9 cellular contexts compared by ENCODE assay signal in the genomic region with DNA sequence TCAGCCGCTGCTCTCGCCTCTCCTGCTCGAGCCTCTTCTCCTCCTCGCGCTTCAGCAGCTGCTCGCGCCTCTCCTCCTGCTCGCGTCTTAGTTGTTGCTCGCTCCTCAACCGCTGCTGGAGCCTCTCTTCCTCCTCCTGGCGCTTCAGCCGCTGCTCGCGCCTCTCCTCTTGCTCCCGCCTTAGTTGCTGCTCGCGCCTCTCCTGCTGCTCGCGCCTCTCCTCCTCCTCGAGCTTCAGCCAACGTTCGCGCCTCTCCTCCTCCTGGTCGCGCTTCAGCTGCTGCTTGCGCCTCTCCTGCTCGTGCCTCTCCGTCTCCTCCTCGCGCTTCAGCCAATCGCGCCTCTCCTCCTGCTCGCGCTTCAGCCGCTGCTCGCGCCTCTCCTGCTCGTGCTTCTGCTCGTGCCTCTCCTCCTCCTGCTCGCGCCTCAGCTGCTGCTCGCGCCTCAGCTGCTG. TPM values are rescaled to one million over a fixed set of nuclear protein-coding genes. Genes with fewer than 3 reads are reported as not detected.
DNase-seq lines count a peak whose midpoint lies in the region; ATAC-seq and TF ChIP-seq lines count a peak whose summit lies in the region.
"Had no signal": no experiment of that assay in that cellular context is flagged by ENCODE, and none has a peak within 500 bp of the region (broad histone marks: within the 10 kb centered on the region; RNA-seq: fewer than 3 reads in every experiment).

No MANE protein-coding gene starts in this region.

- H3K27me3 ChIP-seq in NT2/D1 (ENCODE audit: insufficient read depth, insufficient read length) (peaks cover 91% of the 10 kb centered on the region), muscle layer of duodenum (ENCODE audit: low read depth, low read length) (peaks cover 63% of the 10 kb centered on the region), prostate gland (replicated peaks; ENCODE audit: insufficient read depth) (no peaks in the 10 kb centered on the region)

- no peak overlapping the region for H3K27ac Mint-ChIP-seq in activated T-cell treated with anti-CD3 and anti-CD28 coated beads, Interleukin-2, amount 50 U/mL, for 24 hours

- H3K9me3 ChIP-seq in NT2/D1 (ENCODE audit: insufficient read depth, low read length) (peaks cover 76% of the 10 kb centered on the region), muscle layer of duodenum (ENCODE audit: control insufficient read depth in 1 of 2, low read length in 2 of 2) (peaks cover 5 to 10% of the 10 kb centered on the region in 2 donors), prostate gland (no peaks in the 10 kb centered on the region)

- H3K9ac ChIP-seq in NT2/D1 (ENCODE audit: insufficient read length, low read depth), result peak overlapping the region; percentile 80

- H3K4me3 ChIP-seq in NT2/D1 (ENCODE audit: insufficient read length, low read depth) (peak overlapping the region; percentile 50), muscle layer of duodenum (ENCODE audit: low read depth in 1 of 2, low read length in 2 of 2) (peak overlapping the region; percentile 52 to 76), prostate gland (peak overlapping the region in 1 of 2 donors; percentile 30)

- H3K36me3 ChIP-seq in NT2/D1 (ENCODE audit: insufficient read depth, insufficient read length, low read length) (no peaks in the 10 kb centered on the region), muscle layer of duodenum (ENCODE audit: control insufficient read depth in 1 of 2, insufficient read depth in 2 of 2, low read length in 2 of 2) (no peaks in the 10 kb centered on the region), prostate gland (no peaks in the 10 kb centered on the region)

- TF ChIP-seq CTCF in prostate gland (IDR thresholded peaks at IDR 0.05), result no peak

- H3K27ac ChIP-seq in muscle layer of duodenum (ENCODE audit: low read length) (no peak overlapping the region), prostate gland (no peak overlapping the region)

- H3K4me1 ChIP-seq in NT2/D1 (ENCODE audit: insufficient read depth, insufficient read length) (peaks cover 10% of the 10 kb centered on the region), muscle layer of duodenum (ENCODE audit: control insufficient read depth in 1 of 2, insufficient read depth in 2 of 2, low read length in 2 of 2) (peaks cover 3 to 43% of the 10 kb centered on the region in 2 donors), prostate gland (replicated peaks) (peaks cover 8% of the 10 kb centered on the region)

- WGBS in prostate gland, result under 1% methylated on average over 44 of the region's 44 CpGs

- H3K4me1 Mint-ChIP-seq in activated T-cell treated with anti-CD3 and anti-CD28 coated beads, Interleukin-2, amount 50 U/mL, for 24 hours (ENCODE audit: low read depth), result no peaks in the 10 kb centered on the region

- TF ChIP-seq POLR2A in prostate gland (IDR thresholded peaks at IDR 0.05), result no peak

- H3K9me3 Mint-ChIP-seq in activated T-cell treated with anti-CD3 and anti-CD28 coated beads, Interleukin-2, amount 50 U/mL, for 24 hours, result no peaks in the 10 kb centered on the region

- H3K4me3 Mint-ChIP-seq in activated T-cell treated with anti-CD3 and anti-CD28 coated beads, Interleukin-2, amount 50 U/mL, for 24 hours, result no peak overlapping the region

- no peaks in the 10 kb centered on the region for H3K36me3 Mint-ChIP-seq in activated T-cell treated with anti-CD3 and anti-CD28 coated beads, Interleukin-2, amount 50 U/mL, for 24 hours (ENCODE audit: low read depth)

- intact Hi-C loops in prostate gland (cut with DNase I), result no loop called here

- DNase-seq in activated T-cell treated with anti-CD3 and anti-CD28 coated beads for 24 hours (ENCODE audit: low read depth) (peak; percentile 26), NT2/D1 (ENCODE audit: low read depth, low spot score) (peak; percentile 63), dermis blood vessel endothelial cell (peak; percentile 53), prostate gland (ENCODE audit: low spot score) (no peak)
- no peak for DNase-seq in activated T-cell treated with anti-CD3 and anti-CD28 coated beads, Interleukin-2, amount 50 U/mL, for 24 hours

- peaks cover 9% of the 10 kb centered on the region for H3K27me3 Mint-ChIP-seq in activated T-cell treated with anti-CD3 and anti-CD28 coated beads, Interleukin-2, amount 50 U/mL, for 24 hours

- ATAC-seq in GM21717 (IDR thresholded peaks at IDR 0.05; ENCODE audit: unreplicated experiment), result no peak
- ATAC-seq in GM19035 (IDR thresholded peaks at IDR 0.05; ENCODE audit: unreplicated experiment), result no peak

RNA-seq across cellular contexts. Expression of gene TCHH, which starts 3.7 kb away (rescaled TPM):
- total RNA-seq in dermis blood vessel endothelial cell, result 0.05 and 0.17 TPM in 2 replicates
- under 1 TPM in 1 of 2 donors, not detected in 1; 0.91 TPM for total RNA-seq in prostate gland

RNA-seq across cellular contexts. Expression of gene TCHHL1, which starts 22.7 kb away (rescaled TPM):
- not detected in 2 replicates for total RNA-seq in dermis blood vessel endothelial cell
- not detected for total RNA-seq in prostate gland
- total RNA-seq: activated CD8-positive, alpha-beta memory T cell treated with anti-CD3 and anti-CD28 coated beads for 36 hours had no signal

RNA-seq across cellular contexts. Expression of gene RPTN, which starts 47.5 kb away (rescaled TPM):
- total RNA-seq in dermis blood vessel endothelial cell, result not detected in 2 replicates
- total RNA-seq in prostate gland, result not detected
- total RNA-seq: activated CD8-positive, alpha-beta memory T cell treated with anti-CD3 and anti-CD28 coated beads for 36 hours had no signal

Comparison
In these comparisons a context has a peak if more than half of its experiments do, and no peak if none do; other contexts are left out.
1. DNase-seq: peak in activated T-cell treated with anti-CD3 and anti-CD28 coated beads for 24 hours (single experiment), NT2/D1 (single experiment) and dermis blood vessel endothelial cell (single experiment); none in activated T-cell treated with anti-CD3 and anti-CD28 coated beads, Interleukin-2, amount 50 U/mL, for 24 hours (single experiment) and prostate gland (single experiment).